ENCODE assay signal across 1 cellular context in the genomic region with DNA sequence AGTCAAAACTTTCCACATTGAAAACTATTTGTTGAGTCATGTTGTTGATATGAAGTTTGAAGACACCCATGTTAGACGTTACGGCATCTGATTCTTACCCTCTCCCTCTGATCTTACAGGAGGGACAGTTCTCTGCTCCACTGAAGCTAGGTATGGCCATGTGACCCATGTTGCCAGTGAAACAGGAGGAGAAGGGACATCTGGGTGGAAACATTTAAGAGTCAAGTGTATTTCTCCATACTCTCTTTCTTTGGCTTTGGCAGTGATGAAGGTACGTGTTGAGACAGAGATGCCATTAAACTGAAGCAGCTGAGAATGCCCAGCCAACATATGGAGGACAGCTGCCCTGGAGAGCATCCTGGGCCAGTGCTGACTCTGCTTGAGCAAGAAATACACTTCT.
TF ChIP-seq lines count a peak whose summit lies in the region.

No MANE protein-coding gene starts in this region.

TF ChIP-seq in IMR-90, 13 proteins besides CTCF, POLR2A, EP300 and RAD21 (continued from another document):
- no peak for TF ChIP-seq FOS (IDR thresholded peaks at IDR 0.05; ENCODE audit: low read depth, low read length)
